In the genomic region with DNA sequence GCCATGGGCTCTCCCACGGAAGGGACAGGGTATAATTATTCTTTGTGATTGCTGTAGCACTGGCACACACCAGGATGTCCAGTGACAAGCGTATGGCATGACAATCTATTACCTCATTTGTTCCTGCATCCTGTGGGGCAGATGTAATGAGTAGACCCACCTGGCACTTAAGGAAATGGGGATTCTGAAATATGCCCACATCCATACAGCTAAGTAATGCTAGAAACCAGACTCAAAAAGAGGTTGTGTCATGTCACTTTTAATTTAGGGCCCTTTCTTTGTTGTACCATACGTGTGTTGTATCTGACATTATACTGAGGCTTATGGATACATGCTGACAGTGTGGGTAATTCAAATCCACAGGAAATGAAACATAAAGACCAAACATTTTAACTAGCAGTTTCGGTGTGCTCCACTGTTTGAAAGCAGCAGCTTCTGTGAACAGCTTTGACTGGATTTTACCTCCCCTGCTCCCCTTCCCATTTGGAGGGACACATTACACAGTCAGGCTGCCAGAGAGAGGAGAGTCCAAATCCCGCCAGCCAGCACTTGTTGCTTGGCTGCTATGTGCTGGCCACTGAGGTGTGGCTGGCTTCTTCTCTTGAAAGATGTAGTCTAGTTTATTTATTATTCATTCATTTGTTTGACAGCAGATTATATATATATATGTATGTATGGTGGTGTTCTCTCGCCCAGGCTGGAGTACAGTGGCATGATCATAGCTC, we compare ENCODE assay signal across 13 cellular contexts. TPM values are rescaled to one million over a fixed set of nuclear protein-coding genes. Genes with fewer than 3 reads are reported as not detected.
DNase-seq lines count a peak whose midpoint lies in the region; ATAC-seq, FAIRE-seq and TF ChIP-seq lines count a peak whose summit lies in the region.
"Had no signal": no experiment of that assay in that cellular context is flagged by ENCODE, and none has a peak within 500 bp of the region (broad histone marks: within the 10 kb centered on the region; RNA-seq: fewer than 3 reads in every experiment).

No MANE protein-coding gene starts in this region.

- CTCF ChIA-PET in GM12878 (lab: Yijun Ruan, JAX) = interaction anchor here (0.6 to 2.8 kb wide), 7 partner anchors 17 to 190 kb away, joined by 3 to 12 read pairs (median 4); no protein-coding TSS in a partner anchor

- H3K4me2 ChIP-seq in GM12878 (ENCODE audit: control insufficient read depth, insufficient read depth) = peak overlapping the region; percentile 39; the same call in 1 of the 2 replicates

- intact Hi-C loops in natural killer cell (cut with micrococcal nuclease) (no loop called here), GM12878 (cut with micrococcal nuclease; ENCODE audit: unreplicated experiment) (no loop called here), sigmoid colon (cut with DNase I) (no loop called here)

- TF ChIP-seq POLR2A in GM12878 (IDR thresholded peaks at IDR 0.05; ENCODE audit: low read depth, low read length) (no peak), sigmoid colon (IDR thresholded peaks at IDR 0.05) (no peak)

- FAIRE-seq in GM12878 (lab: Jason Lieb, UNC) = no peak

- H3K36me3 Mint-ChIP-seq in natural killer cell treated with Interleukin-12 subunit alpha and Interleukin-12 subunit beta and Interleukin-15 and Interleukin-18, amount 100 ng/mL, for 72 hours = no peaks in the 10 kb centered on the region
- no peaks in the 10 kb centered on the region for H3K36me3 Mint-ChIP-seq in natural killer cell
- H3K36me3 Mint-ChIP-seq: mesothelial cell of epicardium; stimulated activated naive B cell treated with anti-CD40 and anti-IgM and Interleukin-4, amounts not matched to agents 10 μg/mL and 1 μg/mL and 100 μg/mL, for 72 hours had no signal

- H3K4me1 Mint-ChIP-seq in natural killer cell treated with Interleukin-12 subunit alpha and Interleukin-12 subunit beta and Interleukin-15 and Interleukin-18, amount 100 ng/mL, for 72 hours (ENCODE audit: low read depth in 2 of 2) = peaks cover 20 to 52% of the 10 kb centered on the region in 2 donors
- H3K4me1 Mint-ChIP-seq in natural killer cell = peaks cover 12 to 15% of the 10 kb centered on the region in 2 donors
- H3K4me1 Mint-ChIP-seq: mesothelial cell of epicardium had no signal

- H2AFZ ChIP-seq in GM12878 (ENCODE audit: control insufficient read depth, low read depth, low read length) = no peak overlapping the region

- no peaks in the 10 kb centered on the region for H4K20me1 ChIP-seq in GM12878 (ENCODE audit: control insufficient read depth, insufficient read depth)

- H3K9me3 ChIP-seq in GM12878 (replicated peaks; ENCODE audit: control insufficient read depth, insufficient read depth, low read length) (no peaks in the 10 kb centered on the region), sigmoid colon (no peaks in the 10 kb centered on the region)
- H3K9me3 ChIP-seq: MG63 had no signal

- WGBS in GM12878 (ENCODE audit: insufficient coverage, insufficient replicate concordance, low lambda C conversion rate, missing lambda C conversion rate) = 59% methylated on average over 6 of the region's 6 CpGs
- 75 to 86% methylated on average over 6 of the region's 6 CpGs for WGBS in sigmoid colon, 2 donors

- no peak overlapping the region for H3K4me3 ChIP-seq in GM12878
- H3K4me3 ChIP-seq in sigmoid colon = no peak overlapping the region
- H3K4me3 ChIP-seq: MG63 had no signal

- TF ChIP-seq RAD21 in GM12878 (IDR thresholded peaks at IDR 0.05; ENCODE audit: insufficient read depth, low read depth, low read length) = no peak

- H3K79me2 ChIP-seq in GM12878 (ENCODE audit: control insufficient read depth, insufficient read depth, low read length) = no peaks in the 10 kb centered on the region; the same call in 1 of the 2 replicates

- no peak overlapping the region for H3K9ac ChIP-seq in GM12878 (ENCODE audit: control insufficient read depth, insufficient read depth, low read length)

- TF ChIP-seq EP300 in GM12878 (IDR thresholded peaks at IDR 0.05; ENCODE audit: borderline replicate concordance in 1 of 2, control insufficient read depth in 1 of 2, low read depth in 2 of 2, low read length in 2 of 2) (no peak), sigmoid colon (IDR thresholded peaks at IDR 0.05) (no peak)

- in situ Hi-C loops in GM12878 (cut with MboI) = no loop called here

- no peaks in the 10 kb centered on the region for H3K27me3 Mint-ChIP-seq in natural killer cell treated with Interleukin-12 subunit alpha and Interleukin-12 subunit beta and Interleukin-15 and Interleukin-18, amount 100 ng/mL, for 72 hours
- no peaks in the 10 kb centered on the region for H3K27me3 Mint-ChIP-seq in natural killer cell (ENCODE audit: low read depth in 2 of 2)

- H3K4me3 Mint-ChIP-seq in natural killer cell treated with Interleukin-12 subunit alpha and Interleukin-12 subunit beta and Interleukin-15 and Interleukin-18, amount 100 ng/mL, for 72 hours = peak overlapping the region; percentile 38
- H3K4me3 Mint-ChIP-seq in natural killer cell = no peak overlapping the region
- H3K4me3 Mint-ChIP-seq: mesothelial cell of epicardium; stimulated activated naive B cell treated with anti-CD40 and anti-IgM and Interleukin-4, amounts not matched to agents 10 μg/mL and 1 μg/mL and 100 μg/mL, for 72 hours had no signal

- TF ChIP-seq CTCF in natural killer cell (IDR thresholded peaks at IDR 0.05) = no peak
- TF ChIP-seq CTCF in GM12878 (IDR thresholded peaks at IDR 0.05 in 2 of 3, conservative IDR thresholded peaks at IDR 0.05 in 1 of 3; ENCODE audit: control insufficient read depth in 2 of 3, extremely low read depth in 1 of 3, insufficient read depth in 1 of 3, low read depth in 3 of 3, low read length in 3 of 3) = no peak
- no peak for TF ChIP-seq CTCF in sigmoid colon (IDR thresholded peaks at IDR 0.05)

- H3K27ac ChIP-seq in GM12878 (ENCODE audit: control insufficient read depth, insufficient read depth) = peak overlapping the region; percentile 35; the same call in 1 of the 2 replicates
- H3K27ac ChIP-seq in sigmoid colon = no peak overlapping the region

- POLR2A ChIA-PET in GM12878 (lab: Charles Lee) = interaction anchor here (0.6 to 1.6 kb wide), 2 partner anchors 41 to 76 kb away, joined by 3 to 5 read pairs; no protein-coding TSS in a partner anchor

- H3K9me3 Mint-ChIP-seq in natural killer cell treated with Interleukin-12 subunit alpha and Interleukin-12 subunit beta and Interleukin-15 and Interleukin-18, amount 100 ng/mL, for 72 hours = no peaks in the 10 kb centered on the region
- no peaks in the 10 kb centered on the region for H3K9me3 Mint-ChIP-seq in natural killer cell
- H3K9me3 Mint-ChIP-seq: mesothelial cell of epicardium; stimulated activated naive B cell treated with anti-CD40 and anti-IgM and Interleukin-4, amounts not matched to agents 10 μg/mL and 1 μg/mL and 100 μg/mL, for 72 hours had no signal

- SMC1A ChIA-PET in GM12878 (lab: Charles Lee; ENCODE audit: uncharacterized antibody, unreplicated experiment) = interaction anchor here (1.0 to 3.8 kb wide), 5 partner anchors 11 to 44 kb away, joined by 3 to 18 read pairs (median 4); no protein-coding TSS in a partner anchor

- H3K27ac Mint-ChIP-seq in natural killer cell treated with Interleukin-12 subunit alpha and Interleukin-12 subunit beta and Interleukin-15 and Interleukin-18, amount 100 ng/mL, for 72 hours = peak overlapping the region in 1 of 2 donors; percentile 53
- H3K27ac Mint-ChIP-seq in natural killer cell = no peak overlapping the region
- H3K27ac Mint-ChIP-seq: mesothelial cell of epicardium; stimulated activated naive B cell treated with anti-CD40 and anti-IgM and Interleukin-4, amounts not matched to agents 10 μg/mL and 1 μg/mL and 100 μg/mL, for 72 hours had no signal

- no TSS peak for BruUV-seq in GM12878 (replicated peaks; lab: Mats Ljungman, UMichigan)

- DNase-seq in natural killer cell treated with Interleukin-12 subunit alpha and Interleukin-12 subunit beta and Interleukin-15 and Interleukin-18, amount 100 ng/mL, for 72 hours (ENCODE audit: low spot score) = no peak
- DNase-seq in natural killer cell (no peak), NCI-H2081 (lab: John Stamatoyannopoulos, UW) (peak; percentile 94 to 99), GM12878 (ENCODE audit: low read depth, low spot score) (no peak), sigmoid colon (no peak), HCEC 1CT (no peak)
- DNase-seq in stimulated activated CD8-positive, alpha-beta memory T cell treated with anti-CD3 and anti-CD28 coated beads, Interleukin-4, amount 100 ng/mL, for 48 hours = no peak
- DNase-seq: cortex of kidney; GF-D8; MG63; stimulated activated naive B cell treated with anti-CD40 and anti-IgM and Interleukin-4, amounts not matched to agents 10 μg/mL and 1 μg/mL and 100 μg/mL, for 72 hours had no signal

- peak in 1 of 2 donors; percentile 37 for ATAC-seq in natural killer cell treated with Interleukin-12 subunit alpha and Interleukin-12 subunit beta and Interleukin-15 and Interleukin-18, amount 100 ng/mL, for 72 hours
- ATAC-seq in natural killer cell (no peak), GM12878 (peak; percentile 61), GM21381 (IDR thresholded peaks at IDR 0.05; ENCODE audit: unreplicated experiment) (no peak)
- ATAC-seq: stimulated activated naive B cell treated with anti-CD40 and anti-IgM and Interleukin-4, amounts not matched to agents 10 μg/mL and 1 μg/mL and 100 μg/mL, for 72 hours had no signal

- RAD21 ChIA-PET in GM12878 (lab: Charles Lee; ENCODE audit: unreplicated experiment) = interaction anchor here (0.7 to 2.1 kb wide), 5 partner anchors 10 to 91 kb away, joined by 3 to 8 read pairs (median 3); no protein-coding TSS in a partner anchor

- H3K4me1 ChIP-seq in GM12878 (ENCODE audit: control insufficient read depth, insufficient read depth, low read length) (peaks cover 35% of the 10 kb centered on the region), sigmoid colon (no peaks in the 10 kb centered on the region)

- H3K36me3 ChIP-seq in GM12878 (ENCODE audit: control insufficient read depth in 2 of 2, insufficient read depth in 2 of 2, low read length in 1 of 2) (peaks cover 2% of the 10 kb centered on the region in 2 experiments; a peak in 1 of 4 replicates), sigmoid colon (no peaks in the 10 kb centered on the region)
- H3K36me3 ChIP-seq: MG63 had no signal

- H3K27me3 ChIP-seq in GM12878 (replicated peaks in 1 of 2; ENCODE audit: control insufficient read depth in 2 of 2, insufficient read depth in 2 of 2, low read length in 1 of 2) (no peaks in the 10 kb centered on the region), sigmoid colon (no peaks in the 10 kb centered on the region)
- H3K27me3 ChIP-seq: MG63 had no signal

RNA-seq across cellular contexts. Expression of gene GRAMD1B, which starts 21.3 kb away (rescaled TPM):
- 100 to 1,000 TPM in 1 of 2 donors, 10 to 100 TPM in 1; 20.3 to 104 TPM for total RNA-seq in natural killer cell treated with Interleukin-12 subunit alpha and Interleukin-12 subunit beta and Interleukin-15 and Interleukin-18, amount 100 ng/mL, for 72 hours
- 10 to 100 TPM in 1 of 3 donors, 1 to 10 TPM in 2; 5.9 to 10.3 (median 8.8) TPM for total RNA-seq in natural killer cell
- total RNA-seq in GM12878 (2013; cell fraction: nucleolus; rRNA removed) = 194 and 207 TPM in 2 replicates
- 26.4 and 29.9 TPM in 2 replicates for total RNA-seq in GM12878 (2014; rRNA removed)
- 24.4 and 27.5 TPM in 2 replicates for total RNA-seq in GM12878 (2014; rRNA removed; fragmentation: Illumina TruSeq; extraction: Trizol)
- 49.1 and 52.1 TPM in 2 replicates for total RNA-seq in GM12878 (2021)
- polyA plus RNA-seq in GM12878 (2011; ENCODE audit: low read depth) = 6.3 TPM
- 25.3 and 32.3 TPM in 2 replicates for polyA plus RNA-seq in GM12878 (2011; rRNA removed)
- polyA plus RNA-seq in GM12878 (2011; cell fraction: cytosol; rRNA removed) = 30.8 and 36.7 TPM in 2 replicates
- 84.2 and 87.2 TPM in 2 replicates for polyA plus RNA-seq in GM12878 (2011; cell fraction: nucleus; rRNA removed)
- 11.4 and 11.5 TPM in 2 replicates for polyA plus RNA-seq in GM12878 (2012)
- polyA plus RNA-seq in GM12878 (2014; fragmentation: Illumina TruSeq; extraction: Trizol) = 25.7 and 28.2 TPM in 2 replicates
- polyA plus RNA-seq in GM12878 (2014; fragmentation: Nextera tagmentation; extraction: Ambion mirVana) = 1 to 10 TPM; 1.9 to 3.5 TPM
- polyA plus RNA-seq in GM12878 (2014; rRNA removed) = 35.7 and 37.5 TPM in 2 replicates
- polyA plus RNA-seq in GM12878 (2016; fragmentation: Nextera tagmentation; extraction: Ambion mirVana) = 10 to 100 TPM; 12.6 to 13.3 TPM
- 46.2 and 52.8 TPM in 2 replicates for polyA minus RNA-seq in GM12878 (2011; rRNA and poly(A)+ RNA removed)
- polyA minus RNA-seq in GM12878 (2011; cell fraction: cytosol; rRNA and poly(A)+ RNA removed) = 19.5 and 22.4 TPM in 2 replicates
- 33.9 and 57.1 TPM in 2 replicates for polyA minus RNA-seq in GM12878 (2011; cell fraction: nucleus; rRNA and poly(A)+ RNA removed)
- total RNA-seq in sigmoid colon = 1 to 10 TPM; 2.3 to 5.0 (median 3.8) TPM
- 1 to 10 TPM; 1.8 to 4.9 (median 3.5) TPM for polyA plus RNA-seq in sigmoid colon

Comparison
In these comparisons a context has a peak if more than half of its experiments do, and no peak if none do; other contexts are left out.
1. DNase-seq: peak in NCI-H2081 (2 of 2); none in natural killer cell treated with Interleukin-12 subunit alpha and Interleukin-12 subunit beta and Interleukin-15 and Interleukin-18, amount 100 ng/mL, for 72 hours (single experiment), natural killer cell (single experiment), GM12878 (single experiment), sigmoid colon (single experiment), HCEC 1CT (single experiment) and stimulated activated CD8-positive, alpha-beta memory T cell treated with anti-CD3 and anti-CD28 coated beads, Interleukin-4, amount 100 ng/mL, for 48 hours (single experiment).